10 cellular contexts compared by ENCODE assay signal in the genomic region with DNA sequence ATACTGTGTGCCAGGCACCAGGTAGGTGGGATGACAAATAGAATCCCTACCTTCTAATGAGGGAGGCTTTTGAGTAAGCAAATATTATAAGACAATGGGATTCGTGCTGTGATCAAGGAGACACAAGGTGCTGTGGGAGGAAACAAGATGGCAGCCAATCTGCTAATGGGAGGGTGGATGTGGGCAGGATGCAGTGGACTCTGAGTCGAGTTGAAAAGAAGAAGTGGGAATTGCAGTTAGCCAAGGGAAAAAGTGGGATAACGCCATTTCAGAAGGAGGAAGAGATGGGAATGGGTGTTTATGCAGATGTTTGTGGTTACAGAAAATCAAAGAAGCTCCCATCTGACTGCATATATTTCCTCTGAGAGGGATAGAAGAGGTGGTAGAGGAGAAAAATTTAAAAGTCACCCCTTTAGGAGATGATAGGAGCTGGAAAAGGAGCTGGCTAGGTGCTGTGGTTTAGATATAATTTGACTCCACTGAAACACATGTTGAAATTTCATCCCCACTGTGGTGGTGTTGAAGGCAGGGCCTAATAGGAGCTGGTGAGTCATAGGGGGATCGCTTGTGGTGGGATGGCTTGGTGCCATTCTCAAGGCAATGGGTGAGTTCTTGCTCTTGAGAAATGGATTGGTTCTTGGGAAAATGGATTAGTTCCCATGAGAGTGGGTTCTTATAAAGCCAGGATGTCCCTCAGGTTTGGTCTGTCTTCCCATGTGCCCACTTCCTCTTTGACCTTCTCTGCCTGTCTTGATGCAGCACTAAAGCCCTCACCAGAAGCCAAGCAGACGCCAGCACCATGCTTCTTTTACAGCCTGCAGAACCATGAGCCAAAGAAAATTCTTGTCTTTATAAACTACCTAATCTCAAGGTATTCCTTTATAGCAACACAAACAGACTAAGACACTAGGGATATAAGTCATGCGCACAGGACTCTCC. TPM values are rescaled to one million over a fixed set of nuclear protein-coding genes. Genes with fewer than 3 reads are reported as not detected.
DNase-seq lines count a peak whose midpoint lies in the region; ATAC-seq and TF ChIP-seq lines count a peak whose summit lies in the region.
"Had no signal": no experiment of that assay in that cellular context is flagged by ENCODE, and none has a peak within 500 bp of the region (broad histone marks: within the 10 kb centered on the region; RNA-seq: fewer than 3 reads in every experiment).

No MANE protein-coding gene starts in this region.

- no peaks in the 10 kb centered on the region for H3F3A ChIP-seq in MM.1S (ENCODE audit: insufficient read depth, low read length)

- H3K4me2 ChIP-seq in MM.1S (ENCODE audit: low read depth, low read length) = no peak overlapping the region

- peaks cover 56% of the 10 kb centered on the region for H3K4me1 ChIP-seq in MM.1S (ENCODE audit: low read length)

- TF ChIP-seq CTCF in MM.1S (IDR thresholded peaks at IDR 0.05; ENCODE audit: low read length) = no peak
- TF ChIP-seq CTCF in fibroblast of the aortic adventitia (IDR thresholded peaks at IDR 0.05; ENCODE audit: insufficient read depth, low read length) = no peak

- H3K27ac ChIP-seq in MM.1S (ENCODE audit: low read length) = peak overlapping the region; percentile 19; the same call in 1 of the 2 replicates
- H3K27ac ChIP-seq: parathyroid adenoma had no signal

- H4K20me1 ChIP-seq in MM.1S (ENCODE audit: insufficient read depth, low read length) = no peaks in the 10 kb centered on the region

- peak; percentile 28 for ATAC-seq in GM18861 (IDR thresholded peaks at IDR 0.05; ENCODE audit: unreplicated experiment)
- ATAC-seq in HG02678 (IDR thresholded peaks at IDR 0.05; ENCODE audit: unreplicated experiment) = peak; percentile 43
- no peak for ATAC-seq in Right ventricle myocardium inferior

- no peak for DNase-seq in MM.1S
- peak; percentile 70 for DNase-seq in fibroblast of the aortic adventitia (ENCODE audit: low read depth)
- DNase-seq in GM19240 (ENCODE audit: insufficient read length, low spot score) = no peak
- no peak for DNase-seq in NCI-H146 treated with DMSO at 0.1 percent for 48 hours (lab: John Stamatoyannopoulos, UW; ENCODE audit: unreplicated experiment)
- no peak for DNase-seq in activated CD8-positive, alpha-beta memory T cell treated with anti-CD3 and anti-CD28 coated beads, Interleukin-2, amount 50 U/mL, for 4 hours
- no peak for DNase-seq in Right ventricle myocardium inferior (ENCODE audit: missing footprints)
- DNase-seq: activated CD4-positive, CD25-positive, alpha-beta regulatory T cell treated with anti-CD3 and anti-CD28 coated beads, Interleukin-2, amount 50 U/mL, for 72 hours had no signal

- no peaks in the 10 kb centered on the region for H3K36me3 ChIP-seq in MM.1S (replicated peaks; ENCODE audit: insufficient read depth, low read length)

- no peaks in the 10 kb centered on the region for H3K79me2 ChIP-seq in MM.1S (ENCODE audit: low read length)
- H3K79me2 ChIP-seq: parathyroid adenoma had no signal

- no peak overlapping the region for H3K9ac ChIP-seq in MM.1S (ENCODE audit: low read length)
- H3K9ac ChIP-seq: parathyroid adenoma had no signal

- no peaks in the 10 kb centered on the region for H3K9me2 ChIP-seq in MM.1S (replicated peaks; ENCODE audit: insufficient read depth, low read length)

- H2AFZ ChIP-seq in MM.1S (ENCODE audit: low read length) = no peak overlapping the region
- H2AFZ ChIP-seq: parathyroid adenoma had no signal

- no peak overlapping the region for H3K4me3 ChIP-seq in MM.1S (ENCODE audit: low read length)
- H3K4me3 ChIP-seq in fibroblast of the aortic adventitia (ENCODE audit: low read depth, low read length) = no peak overlapping the region

- no peaks in the 10 kb centered on the region for H3K27me3 ChIP-seq in MM.1S (replicated peaks; ENCODE audit: insufficient read depth, low read length)

- intact Hi-C loops in Right ventricle myocardium inferior (cut with DNase I) = no loop called here

- no peaks in the 10 kb centered on the region for H3K9me3 ChIP-seq in MM.1S (replicated peaks; ENCODE audit: insufficient read depth, low read length)

RNA-seq across cellular contexts. Expression of a gene that starts 30.0 kb away (rescaled TPM):
- total RNA-seq in fibroblast of the aortic adventitia (ENCODE audit: low replicate concordance) = not detected in 2 replicates
- total RNA-seq in Right ventricle myocardium inferior = 0.24 TPM
